ENCODE assay signal across 8 cellular contexts in the genomic region with DNA sequence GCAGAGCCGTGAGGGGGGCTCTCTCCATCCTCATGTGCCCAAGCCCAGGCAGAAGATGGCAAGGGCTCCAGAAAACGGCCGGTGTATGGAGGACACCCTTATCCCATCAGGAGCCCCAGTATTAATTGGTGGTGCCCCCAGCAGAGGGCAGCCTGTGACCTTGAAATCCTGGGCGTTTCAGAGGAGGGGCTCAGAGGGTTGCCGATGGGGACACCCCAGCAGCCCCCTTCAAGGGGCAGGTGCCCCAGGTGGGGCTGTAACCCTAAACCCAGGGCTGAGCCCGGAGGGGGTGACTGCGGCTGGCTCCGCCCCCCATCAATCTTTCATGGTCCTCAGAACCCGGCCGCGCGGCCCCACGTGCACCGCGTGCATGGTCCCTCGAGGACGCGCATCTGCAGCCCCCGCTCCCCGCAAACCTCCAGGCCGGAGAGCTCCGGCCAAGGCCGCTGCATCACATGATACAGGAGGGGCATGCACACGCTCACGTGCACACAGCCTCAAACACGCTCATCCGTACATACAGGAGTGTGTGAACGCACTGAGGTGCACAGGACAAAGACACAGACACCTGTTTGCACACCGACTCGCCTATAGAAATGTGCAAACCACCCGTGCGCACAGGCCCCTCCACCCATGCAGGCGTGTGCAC. TPM values are rescaled to one million over a fixed set of nuclear protein-coding genes. Genes with fewer than 3 reads are reported as not detected.
DNase-seq lines count a peak whose midpoint lies in the region; ATAC-seq, FAIRE-seq and TF ChIP-seq lines count a peak whose summit lies in the region.

No MANE protein-coding gene starts in this region.

- H3K4me1 ChIP-seq in Loucy (ENCODE audit: insufficient read depth, low read length, poor library complexity, severe bottlenecking) (peaks cover 12% of the 10 kb centered on the region), right cardiac atrium (ENCODE audit: control insufficient read depth, insufficient read depth, low read length) (peaks cover 5% of the 10 kb centered on the region)

- no peak for TF ChIP-seq POLR2A in H54 (IDR thresholded peaks at IDR 0.05; ENCODE audit: low read depth, low read length)

- intact Hi-C loops in activated T-helper 2 cell treated with anti-CD3 and anti-CD28 coated beads, Interferon-gamma antibody, Interleukin-2, Interleukin-4, amounts not matched to agents 10 μg/mL and 5 μg/mL and 100 μg/mL, durations not matched to agents 14 hours and 24 hours and 36 hours (cut with micrococcal nuclease) = no loop called here
- intact Hi-C loops in right cardiac atrium (cut with DNase I) = loop anchor here in 3 of 4 donors (10.0 kb wide), 2 partner anchors 122 to 212 kb away; partner anchors contain the start of genes SSBP4 (in 2 of the 3) and LSM4 (in 1 of the 3)

- H3K9me3 ChIP-seq in Loucy (ENCODE audit: insufficient read depth, low read depth, low read length) = no peaks in the 10 kb centered on the region
- H3K9me3 ChIP-seq in right cardiac atrium (ENCODE audit: control insufficient read depth, low read length) = no peaks in the 10 kb centered on the region

- peak overlapping the region; percentile 57 for H3K9ac ChIP-seq in Loucy (ENCODE audit: low read depth, low read length, poor library complexity, severe bottlenecking)

- WGBS in right cardiac atrium = 8% methylated on average over 33 of the region's 33 CpGs

- no peak for FAIRE-seq in D721Med (lab: Jason Lieb, UNC)
- no peak for FAIRE-seq in H54 (lab: Jason Lieb, UNC)

- peak overlapping the region; percentile 76 for H3K27ac Mint-ChIP-seq in activated T-helper 2 cell treated with anti-CD3 and anti-CD28 coated beads, Interferon-gamma antibody, Interleukin-2, Interleukin-4, amounts not matched to agents 10 μg/mL and 5 μg/mL and 100 μg/mL, durations not matched to agents 14 hours and 24 hours and 36 hours

- H3K27me3 ChIP-seq in Loucy (ENCODE audit: insufficient read depth, low read length, poor library complexity, severe bottlenecking) = no peaks in the 10 kb centered on the region
- no peaks in the 10 kb centered on the region for H3K27me3 ChIP-seq in right cardiac atrium (ENCODE audit: control insufficient read depth, insufficient read depth)

- no peak overlapping the region for H3K27ac ChIP-seq in right cardiac atrium (ENCODE audit: low read length)

- peak overlapping the region; percentile 88 for H3K4me2 ChIP-seq in Loucy (ENCODE audit: low read depth, low read length, poor library complexity, severe bottlenecking)

- H3K27me3 Mint-ChIP-seq in activated T-helper 2 cell treated with anti-CD3 and anti-CD28 coated beads, Interferon-gamma antibody, Interleukin-2, Interleukin-4, amounts not matched to agents 10 μg/mL and 5 μg/mL and 100 μg/mL, durations not matched to agents 14 hours and 24 hours and 36 hours (ENCODE audit: low read depth) = peaks cover 2% of the 10 kb centered on the region

- ATAC-seq in right cardiac atrium (no peak), HG03135 (IDR thresholded peaks at IDR 0.05; ENCODE audit: unreplicated experiment) (no peak)

- no peaks in the 10 kb centered on the region for H4K20me1 ChIP-seq in Loucy (ENCODE audit: insufficient read depth, low read length, poor library complexity, severe bottlenecking)

- H3K9me2 ChIP-seq in Loucy (replicated peaks; ENCODE audit: low read depth, low read length) = no peaks in the 10 kb centered on the region

- no peaks in the 10 kb centered on the region; the same call in 1 of the 2 replicates for H3K79me2 ChIP-seq in Loucy (ENCODE audit: insufficient read depth, low read length)

- H3K4me3 ChIP-seq in Loucy (ENCODE audit: low read length, poor library complexity, severe bottlenecking) = peak overlapping the region; percentile 77
- H3K4me3 ChIP-seq in right cardiac atrium (ENCODE audit: low read length) = peak overlapping the region; percentile 60

- H2AFZ ChIP-seq in Loucy (ENCODE audit: low read length) = peak overlapping the region; percentile 39

- no peaks in the 10 kb centered on the region; the same call in 1 of the 2 replicates for H3F3A ChIP-seq in Loucy (ENCODE audit: low read depth)

- TF ChIP-seq CTCF in D721Med (IDR thresholded peaks at IDR 0.05; ENCODE audit: insufficient read depth, missing control alignments) = peak; percentile 39
- TF ChIP-seq CTCF in Loucy (conservative IDR thresholded peaks at IDR 0.05; ENCODE audit: low read length) = peak; percentile 64

- H3K9me3 Mint-ChIP-seq in activated T-helper 2 cell treated with anti-CD3 and anti-CD28 coated beads, Interferon-gamma antibody, Interleukin-2, Interleukin-4, amounts not matched to agents 10 μg/mL and 5 μg/mL and 100 μg/mL, durations not matched to agents 14 hours and 24 hours and 36 hours = no peaks in the 10 kb centered on the region

- DNase-seq in D721Med (ENCODE audit: insufficient read length, low spot score) (peak; percentile 21), right cardiac atrium (peak; percentile 42 to 81 (median 76)), retina (peak; percentile 73), H54 (ENCODE audit: insufficient read length, low spot score) (no peak), SHP77 treated with DMSO at 0.1 percent for 48 hours (lab: John Stamatoyannopoulos, UW) (no peak)
- DNase-seq in activated T-helper 2 cell treated with anti-CD3 and anti-CD28 coated beads, Interferon-gamma antibody, Interleukin-2, Interleukin-4, amounts not matched to agents 10 μg/mL and 5 μg/mL and 100 μg/mL, durations not matched to agents 14 hours and 24 hours and 36 hours (ENCODE audit: low spot score) = no peak

- no peaks in the 10 kb centered on the region for H3K36me3 ChIP-seq in Loucy (ENCODE audit: insufficient read depth, low read length)

- H3K36me3 Mint-ChIP-seq in activated T-helper 2 cell treated with anti-CD3 and anti-CD28 coated beads, Interferon-gamma antibody, Interleukin-2, Interleukin-4, amounts not matched to agents 10 μg/mL and 5 μg/mL and 100 μg/mL, durations not matched to agents 14 hours and 24 hours and 36 hours (ENCODE audit: low read depth) = peaks cover 9% of the 10 kb centered on the region

- H3K4me3 Mint-ChIP-seq in activated T-helper 2 cell treated with anti-CD3 and anti-CD28 coated beads, Interferon-gamma antibody, Interleukin-2, Interleukin-4, amounts not matched to agents 10 μg/mL and 5 μg/mL and 100 μg/mL, durations not matched to agents 14 hours and 24 hours and 36 hours (ENCODE audit: low read depth) = peak overlapping the region; percentile 93

- H3K4me1 Mint-ChIP-seq in activated T-helper 2 cell treated with anti-CD3 and anti-CD28 coated beads, Interferon-gamma antibody, Interleukin-2, Interleukin-4, amounts not matched to agents 10 μg/mL and 5 μg/mL and 100 μg/mL, durations not matched to agents 14 hours and 24 hours and 36 hours (ENCODE audit: low read depth) = peaks cover 11% of the 10 kb centered on the region

RNA-seq across cellular contexts. Expression of gene RAB3A, which starts 1.0 kb away (rescaled TPM):
- total RNA-seq in activated T-helper 2 cell treated with anti-CD3 and anti-CD28 coated beads, Interferon-gamma antibody, Interleukin-2, Interleukin-4, amounts not matched to agents 10 μg/mL and 5 μg/mL and 100 μg/mL, durations not matched to agents 14 hours and 24 hours and 36 hours = 6.3 and 7.4 TPM in 2 replicates
- total RNA-seq in right cardiac atrium = 10 to 100 TPM; 23.1 to 41.5 (median 29.5) TPM
- 29.1 TPM for polyA plus RNA-seq in right cardiac atrium

RNA-seq across cellular contexts. Expression of gene MPV17L2, which starts 9.9 kb away (rescaled TPM):
- 14.5 and 14.8 TPM in 2 replicates for total RNA-seq in activated T-helper 2 cell treated with anti-CD3 and anti-CD28 coated beads, Interferon-gamma antibody, Interleukin-2, Interleukin-4, amounts not matched to agents 10 μg/mL and 5 μg/mL and 100 μg/mL, durations not matched to agents 14 hours and 24 hours and 36 hours
- 10 to 100 TPM in 2 of 4 donors, 1 to 10 TPM in 2; 8.0 to 12.0 (median 10.0) TPM for total RNA-seq in right cardiac atrium
- polyA plus RNA-seq in right cardiac atrium = 19.5 TPM

RNA-seq across cellular contexts. Expression of gene PDE4C, which starts 23.4 kb away (rescaled TPM):
- total RNA-seq in activated T-helper 2 cell treated with anti-CD3 and anti-CD28 coated beads, Interferon-gamma antibody, Interleukin-2, Interleukin-4, amounts not matched to agents 10 μg/mL and 5 μg/mL and 100 μg/mL, durations not matched to agents 14 hours and 24 hours and 36 hours = 0.14 TPM in 2 replicates
- 1 to 10 TPM in 2 of 4 donors, under 1 TPM in 2; 0.47 to 1.6 (median 0.97) TPM for total RNA-seq in right cardiac atrium
- 2.8 TPM for polyA plus RNA-seq in right cardiac atrium

RNA-seq across cellular contexts. Expression of gene IFI30, which starts 29.3 kb away (rescaled TPM):
- 37.0 and 41.2 TPM in 2 replicates for total RNA-seq in activated T-helper 2 cell treated with anti-CD3 and anti-CD28 coated beads, Interferon-gamma antibody, Interleukin-2, Interleukin-4, amounts not matched to agents 10 μg/mL and 5 μg/mL and 100 μg/mL, durations not matched to agents 14 hours and 24 hours and 36 hours
- total RNA-seq in right cardiac atrium = 10 to 100 TPM; 21.8 to 47.4 (median 35.9) TPM
- 10.1 TPM for polyA plus RNA-seq in right cardiac atrium

RNA-seq across cellular contexts. Expression of gene PIK3R2, which starts 49.9 kb away (rescaled TPM):
- 19.4 and 21.4 TPM in 2 replicates for total RNA-seq in activated T-helper 2 cell treated with anti-CD3 and anti-CD28 coated beads, Interferon-gamma antibody, Interleukin-2, Interleukin-4, amounts not matched to agents 10 μg/mL and 5 μg/mL and 100 μg/mL, durations not matched to agents 14 hours and 24 hours and 36 hours
- total RNA-seq in right cardiac atrium = 10 to 100 TPM; 21.3 to 30.1 (median 26.4) TPM
- 7.1 TPM for polyA plus RNA-seq in right cardiac atrium

Comparison
In these comparisons a context has a peak if more than half of its experiments do, and no peak if none do; other contexts are left out.
1. DNase-seq: peak in D721Med (single experiment), right cardiac atrium (3 of 3) and retina (single experiment); none in activated T-helper 2 cell treated with anti-CD3 and anti-CD28 coated beads, Interferon-gamma antibody, Interleukin-2, Interleukin-4, amounts not matched to agents 10 μg/mL and 5 μg/mL and 100 μg/mL, durations not matched to agents 14 hours and 24 hours and 36 hours (single experiment), H54 (single experiment) and SHP77 treated with DMSO at 0.1 percent for 48 hours (single experiment).